ENCODE assay signal across 8 cellular contexts in the genomic region with DNA sequence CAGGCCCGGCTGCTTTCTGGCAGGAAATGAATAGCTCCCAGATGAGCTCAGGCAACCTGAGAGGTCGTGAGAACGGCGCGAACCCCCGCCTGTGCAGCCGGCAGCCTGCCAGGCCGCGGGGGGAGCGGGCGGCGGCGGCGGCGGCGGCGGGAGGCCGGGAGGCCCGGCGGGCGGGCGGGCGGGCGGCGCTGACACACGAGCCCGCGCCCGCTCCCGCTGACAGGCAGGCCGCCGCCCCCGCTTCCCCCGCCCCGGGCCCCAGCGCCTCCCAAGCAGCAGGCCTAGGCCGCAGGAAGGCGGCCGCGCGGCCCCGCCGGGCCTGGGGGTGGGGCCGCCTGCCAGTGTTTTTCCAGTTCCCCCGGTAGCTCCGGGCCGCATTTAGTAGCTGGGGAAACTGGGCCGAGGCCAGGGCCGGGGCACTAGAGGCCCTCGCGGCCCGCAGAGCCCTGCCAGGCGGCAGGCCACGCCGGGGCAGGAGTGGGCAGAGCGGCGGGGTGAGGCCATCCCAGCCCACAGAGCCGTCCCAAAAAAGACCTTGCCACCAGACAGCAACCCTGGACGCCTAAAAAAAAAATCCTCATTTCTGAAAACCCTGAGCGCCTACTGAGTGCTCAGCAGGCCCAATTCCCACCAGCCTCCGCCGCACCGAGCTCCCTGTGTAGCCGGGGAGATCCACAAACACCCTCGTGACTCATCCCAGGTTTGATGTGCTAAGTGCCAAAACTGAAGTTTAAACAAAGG. TPM values are rescaled to one million over a fixed set of nuclear protein-coding genes. Genes with fewer than 3 reads are reported as not detected.
A peak's percentile ranks its signal among the peaks of the same experiment; 100 is the strongest.
DNase-seq lines count a peak whose midpoint lies in the region; ATAC-seq and TF ChIP-seq lines count a peak whose summit lies in the region.

No MANE protein-coding gene starts in this region.

- H3K36me3 Mint-ChIP-seq in activated T-helper 1 cell treated with anti-CD3 and anti-CD28 coated beads, Interleukin-12 subunit alpha, Interleukin-12 subunit beta, Interleukin-2, Interleukin-4 antibody, amounts not matched to agents 30 ng/mL and 10 ng/mL and 1 ng/mL, durations not matched to agents 14 hours and 24 hours and 36 hours (ENCODE audit: low read depth), result peaks cover 3% of the 10 kb centered on the region

- H3K4me3 ChIP-seq in AG10803 (ENCODE audit: low read length) (peak overlapping the region; percentile 36), esophagus squamous epithelium (peak overlapping the region; percentile 23 to 88 (median 60))

- peaks cover 44% of the 10 kb centered on the region for H3K4me1 Mint-ChIP-seq in activated T-helper 1 cell treated with anti-CD3 and anti-CD28 coated beads, Interleukin-12 subunit alpha, Interleukin-12 subunit beta, Interleukin-2, Interleukin-4 antibody, amounts not matched to agents 30 ng/mL and 10 ng/mL and 1 ng/mL, durations not matched to agents 14 hours and 24 hours and 36 hours (ENCODE audit: low read depth)

- no peaks in the 10 kb centered on the region for H3K27me3 ChIP-seq in esophagus squamous epithelium

- DNase-seq in AG10803 (ENCODE audit: low read depth) (peak; percentile 89), GM19238 (ENCODE audit: insufficient read length, low spot score) (peak; percentile 81), NOMO-1 treated with DMSO at 0.1 percent for 48 hours (lab: John Stamatoyannopoulos, UW; ENCODE audit: unreplicated experiment) (peak; percentile 62), esophagus squamous epithelium (lab: John Stamatoyannopoulos, UW) (no peak), myocyte (ENCODE audit: low read depth) (peak; percentile 80)
- DNase-seq in activated T-helper 1 cell treated with anti-CD3 and anti-CD28 coated beads, Interleukin-12 subunit alpha, Interleukin-12 subunit beta, Interleukin-2, Interleukin-4 antibody, amounts not matched to agents 30 ng/mL and 10 ng/mL and 1 ng/mL, durations not matched to agents 14 hours and 24 hours and 36 hours (ENCODE audit: low spot score), result peak; percentile 48
- DNase-seq in stimulated activated naive CD4-positive, alpha-beta T cell treated with Interleukin-2 at 50 U/mL for 16 hours (lab: John Stamatoyannopoulos, UW), result peak; percentile 63

- H3K36me3 ChIP-seq in esophagus squamous epithelium, result peaks cover 0 to 8% (median 0%) of the 10 kb centered on the region in 3 donors

- intact Hi-C loops in activated T-helper 1 cell treated with anti-CD3 and anti-CD28 coated beads, Interleukin-12 subunit alpha, Interleukin-12 subunit beta, Interleukin-2, Interleukin-4 antibody, amounts not matched to agents 30 ng/mL and 10 ng/mL and 1 ng/mL, durations not matched to agents 14 hours and 24 hours and 36 hours (cut with micrococcal nuclease), result loop anchor here (1.0 kb wide), 1 partner anchor 8 kb away; no protein-coding TSS in a partner anchor
- intact Hi-C loops in esophagus squamous epithelium (cut with DNase I), result no loop called here

- ATAC-seq in HG03521 (IDR thresholded peaks at IDR 0.05; ENCODE audit: unreplicated experiment), result peak; percentile 39

- H3K27ac ChIP-seq in esophagus squamous epithelium, result peak overlapping the region; percentile 96 to 98 (median 97)

- no peaks in the 10 kb centered on the region for H3K9me3 Mint-ChIP-seq in activated T-helper 1 cell treated with anti-CD3 and anti-CD28 coated beads, Interleukin-12 subunit alpha, Interleukin-12 subunit beta, Interleukin-2, Interleukin-4 antibody, amounts not matched to agents 30 ng/mL and 10 ng/mL and 1 ng/mL, durations not matched to agents 14 hours and 24 hours and 36 hours

- WGBS in esophagus squamous epithelium, 2 donors, result 3 to 8% methylated on average over 6 of the region's 65 CpGs

- H3K9me3 ChIP-seq in esophagus squamous epithelium, result no peaks in the 10 kb centered on the region

- peak in 1 of 4 donors; percentile 27 for TF ChIP-seq POLR2A in esophagus squamous epithelium (IDR thresholded peaks at IDR 0.05)

- peaks cover 36 to 72% (median 39%) of the 10 kb centered on the region in 3 donors for H3K4me1 ChIP-seq in esophagus squamous epithelium

- TF ChIP-seq CTCF in AG10803 (conservative IDR thresholded peaks at IDR 0.05; ENCODE audit: low read length) (no peak), esophagus squamous epithelium (IDR thresholded peaks at IDR 0.05) (peak in 2 of 6 experiments; percentile 24 to 26)

- H3K27me3 Mint-ChIP-seq in activated T-helper 1 cell treated with anti-CD3 and anti-CD28 coated beads, Interleukin-12 subunit alpha, Interleukin-12 subunit beta, Interleukin-2, Interleukin-4 antibody, amounts not matched to agents 30 ng/mL and 10 ng/mL and 1 ng/mL, durations not matched to agents 14 hours and 24 hours and 36 hours (ENCODE audit: insufficient read depth), result peaks cover 37% of the 10 kb centered on the region

- peak overlapping the region; percentile 74 for H3K4me3 Mint-ChIP-seq in activated T-helper 1 cell treated with anti-CD3 and anti-CD28 coated beads, Interleukin-12 subunit alpha, Interleukin-12 subunit beta, Interleukin-2, Interleukin-4 antibody, amounts not matched to agents 30 ng/mL and 10 ng/mL and 1 ng/mL, durations not matched to agents 14 hours and 24 hours and 36 hours

- peak overlapping the region; percentile 64 for H3K27ac Mint-ChIP-seq in activated T-helper 1 cell treated with anti-CD3 and anti-CD28 coated beads, Interleukin-12 subunit alpha, Interleukin-12 subunit beta, Interleukin-2, Interleukin-4 antibody, amounts not matched to agents 30 ng/mL and 10 ng/mL and 1 ng/mL, durations not matched to agents 14 hours and 24 hours and 36 hours

RNA-seq across cellular contexts. Expression of gene HES1, which starts 5.6 kb away (rescaled TPM):
- total RNA-seq in activated T-helper 1 cell treated with anti-CD3 and anti-CD28 coated beads, Interleukin-12 subunit alpha, Interleukin-12 subunit beta, Interleukin-2, Interleukin-4 antibody, amounts not matched to agents 30 ng/mL and 10 ng/mL and 1 ng/mL, durations not matched to agents 14 hours and 24 hours and 36 hours, result 2.5 and 2.6 TPM in 2 replicates
- total RNA-seq in esophagus squamous epithelium (10 to 100 TPM; 38.6 to 92.1 (median 75.4) TPM), myocyte (5.5 and 9.0 TPM in 2 replicates)
- 8.0 TPM for polyA plus RNA-seq in myocyte (2012)
